Comparison of ENCODE assay signal across 21 cellular contexts in genomic region chr1:24967555-24967954, GRCh38. TPM values are rescaled to one million over a fixed set of nuclear protein-coding genes. Genes with fewer than 3 reads are reported as not detected.
DNase-seq lines count a peak whose midpoint lies in the region; FAIRE-seq and TF ChIP-seq lines count a peak whose summit lies in the region.
"Had no signal": no experiment of that assay in that cellular context is flagged by ENCODE, and none has a peak within 500 bp of the region (broad histone marks: within the 10 kb centered on the region; RNA-seq: fewer than 3 reads in every experiment).

No MANE protein-coding gene starts in this region.

- no peak for FAIRE-seq in RCC 7860 (lab: Jason Lieb, UNC)
- FAIRE-seq: A204.1 had no signal

- no peak for DNase-seq in activated T-cell treated with anti-CD3 and anti-CD28 coated beads, Interleukin-2, amount 50 U/mL, for 24 hours
- DNase-seq in activated T-cell treated with anti-CD3 and anti-CD28 coated beads for 4 hours (no peak), A673 (ENCODE audit: low spot score) (no peak), type B pancreatic cell (ENCODE audit: extremely low spot score, unreplicated experiment) (no peak), RCC 7860 (ENCODE audit: low spot score) (no peak)
- DNase-seq in activated CD4-positive, alpha-beta memory T cell treated with anti-CD3 and anti-CD28 coated beads for 36 hours = no peak
- DNase-seq: CD4-positive, alpha-beta memory T cell; GF-D8; H7; Karpas-422; NCI-H1436; NCI-H2029 treated with DMSO at 0.1 percent for 48 hours; NCI-H510A; NCI-H774; OCI-M1; SHP77 had no signal

- intact Hi-C loops in activated CD4-positive, alpha-beta memory T cell treated with anti-CD3 and anti-CD28 coated beads for 36 hours (cut with micrococcal nuclease) = loop anchor here (2.0 to 5.0 kb wide), 2 partner anchors 13 to 35 kb away; no protein-coding TSS in a partner anchor
- intact Hi-C loops in dendritic cell treated with granulocyte-macrophage colony-stimulating factor and Interleukin-4, amounts not matched to agents 40 ng/mL and 50 ng/mL, for 4 days (cut with micrococcal nuclease) = no loop called here
- intact Hi-C loops in A673 (cut with micrococcal nuclease; ENCODE audit: unreplicated experiment) = no loop called here

- no peaks in the 10 kb centered on the region for H3K36me3 ChIP-seq in A673 (ENCODE audit: insufficient read depth, low read length, poor library complexity, severe bottlenecking)
- H3K36me3 ChIP-seq: BLaER1 had no signal

- H3K4me3 Mint-ChIP-seq in activated T-cell treated with anti-CD3 and anti-CD28 coated beads, Interleukin-2, amount 50 U/mL, for 24 hours = peak overlapping the region; percentile 45
- H3K4me3 Mint-ChIP-seq in activated CD4-positive, alpha-beta memory T cell treated with anti-CD3 and anti-CD28 coated beads for 36 hours = no peak overlapping the region
- H3K4me3 Mint-ChIP-seq in activated naive CD8-positive, alpha-beta T cell = no peak overlapping the region
- no peak overlapping the region for H3K4me3 Mint-ChIP-seq in dendritic cell treated with granulocyte-macrophage colony-stimulating factor and Interleukin-4, amounts not matched to agents 40 ng/mL and 50 ng/mL, for 4 days
- no peak overlapping the region for H3K4me3 Mint-ChIP-seq in type B pancreatic cell
- H3K4me3 Mint-ChIP-seq: CD4-positive, alpha-beta memory T cell had no signal

- CTCF ChIA-PET in activated CD4-positive, alpha-beta memory T cell treated with anti-CD3 and anti-CD28 coated beads for 36 hours (lab: Charles Lee) = interaction anchor here (0.7 to 9.2 kb wide), 6 partner anchors 9 to 69 kb away, joined by 3 to 137 read pairs (median 5); partner anchors contain the start of gene RUNX3
- CTCF ChIA-PET in A673 (lab: Charles Lee) = no interaction called here

- H3K27me3 Mint-ChIP-seq in activated T-cell treated with anti-CD3 and anti-CD28 coated beads, Interleukin-2, amount 50 U/mL, for 24 hours = no peaks in the 10 kb centered on the region
- H3K27me3 Mint-ChIP-seq in activated CD4-positive, alpha-beta memory T cell treated with anti-CD3 and anti-CD28 coated beads for 36 hours = no peaks in the 10 kb centered on the region
- H3K27me3 Mint-ChIP-seq in activated naive CD8-positive, alpha-beta T cell = no peaks in the 10 kb centered on the region
- peaks cover 24% of the 10 kb centered on the region for H3K27me3 Mint-ChIP-seq in dendritic cell treated with granulocyte-macrophage colony-stimulating factor and Interleukin-4, amounts not matched to agents 40 ng/mL and 50 ng/mL, for 4 days
- peaks cover 12% of the 10 kb centered on the region for H3K27me3 Mint-ChIP-seq in type B pancreatic cell

- H3K4me1 ChIP-seq in A673 (ENCODE audit: insufficient read depth, low read length, poor library complexity, severe bottlenecking) = peaks cover 19% of the 10 kb centered on the region

- H3K4me1 Mint-ChIP-seq in activated T-cell treated with anti-CD3 and anti-CD28 coated beads, Interleukin-2, amount 50 U/mL, for 24 hours (ENCODE audit: low read depth) = peaks cover 86% of the 10 kb centered on the region
- H3K4me1 Mint-ChIP-seq in activated CD4-positive, alpha-beta memory T cell treated with anti-CD3 and anti-CD28 coated beads for 36 hours (ENCODE audit: low read depth) = peaks cover 77% of the 10 kb centered on the region
- H3K4me1 Mint-ChIP-seq in activated naive CD8-positive, alpha-beta T cell (ENCODE audit: low read depth) = peaks cover 81% of the 10 kb centered on the region
- H3K4me1 Mint-ChIP-seq in dendritic cell treated with granulocyte-macrophage colony-stimulating factor and Interleukin-4, amounts not matched to agents 40 ng/mL and 50 ng/mL, for 4 days (ENCODE audit: low read depth) = peaks cover 82% of the 10 kb centered on the region
- peaks cover 16% of the 10 kb centered on the region for H3K4me1 Mint-ChIP-seq in type B pancreatic cell (ENCODE audit: unreplicated experiment)

- no peak overlapping the region for H3K4me3 ChIP-seq in A673 (ENCODE audit: low read depth, low read length, poor library complexity, severe bottlenecking)
- H3K4me3 ChIP-seq: BLaER1 had no signal

- POLR2A ChIA-PET in activated CD4-positive, alpha-beta memory T cell treated with anti-CD3 and anti-CD28 coated beads for 36 hours (lab: Charles Lee) = interaction anchor here (1.5 to 4.2 kb wide), 4 partner anchors 12 to 55 kb away, joined by 6 to 30 read pairs (median 20); partner anchors contain the start of gene RUNX3
- POLR2A ChIA-PET in A673 (lab: Charles Lee; ENCODE audit: low non-redundant PET) = no interaction called here

- H3K27ac ChIP-seq in A673 (ENCODE audit: low read depth, low read length, poor library complexity, severe bottlenecking) = no peak overlapping the region

- no peaks in the 10 kb centered on the region for H3K27me3 ChIP-seq in A673 (replicated peaks; ENCODE audit: insufficient read depth, low read depth, low read length, poor library complexity)
- H3K27me3 ChIP-seq: BLaER1 had no signal

- H3K27ac Mint-ChIP-seq in activated T-cell treated with anti-CD3 and anti-CD28 coated beads, Interleukin-2, amount 50 U/mL, for 24 hours = peak overlapping the region; percentile 97
- H3K27ac Mint-ChIP-seq in activated CD4-positive, alpha-beta memory T cell treated with anti-CD3 and anti-CD28 coated beads for 36 hours = peak overlapping the region; percentile 97
- peak overlapping the region; percentile 97 for H3K27ac Mint-ChIP-seq in activated naive CD8-positive, alpha-beta T cell
- H3K27ac Mint-ChIP-seq in dendritic cell treated with granulocyte-macrophage colony-stimulating factor and Interleukin-4, amounts not matched to agents 40 ng/mL and 50 ng/mL, for 4 days = peak overlapping the region; percentile 39
- H3K27ac Mint-ChIP-seq in type B pancreatic cell = no peak overlapping the region

- H3K9me3 Mint-ChIP-seq in activated T-cell treated with anti-CD3 and anti-CD28 coated beads, Interleukin-2, amount 50 U/mL, for 24 hours = no peaks in the 10 kb centered on the region
- H3K9me3 Mint-ChIP-seq in activated CD4-positive, alpha-beta memory T cell treated with anti-CD3 and anti-CD28 coated beads for 36 hours = no peaks in the 10 kb centered on the region
- no peaks in the 10 kb centered on the region for H3K9me3 Mint-ChIP-seq in activated naive CD8-positive, alpha-beta T cell (ENCODE audit: low read depth)
- no peaks in the 10 kb centered on the region for H3K9me3 Mint-ChIP-seq in dendritic cell treated with granulocyte-macrophage colony-stimulating factor and Interleukin-4, amounts not matched to agents 40 ng/mL and 50 ng/mL, for 4 days
- no peaks in the 10 kb centered on the region for H3K9me3 Mint-ChIP-seq in type B pancreatic cell
- H3K9me3 Mint-ChIP-seq: CD4-positive, alpha-beta memory T cell had no signal

- no peak for TF ChIP-seq CTCF in A673 (conservative IDR thresholded peaks at IDR 0.05; ENCODE audit: low read depth, low read length)
- no peak for TF ChIP-seq CTCF in type B pancreatic cell (conservative IDR thresholded peaks at IDR 0.05)

- no TSS peak for BruUV-seq in A673 (replicated peaks; lab: Mats Ljungman, UMichigan)

- H3K9me3 ChIP-seq in A673 (ENCODE audit: low read depth, low read length, poor library complexity, severe bottlenecking) = no peaks in the 10 kb centered on the region
- H3K9me3 ChIP-seq: BLaER1 had no signal

- peaks cover 23% of the 10 kb centered on the region for H3K36me3 Mint-ChIP-seq in activated T-cell treated with anti-CD3 and anti-CD28 coated beads, Interleukin-2, amount 50 U/mL, for 24 hours (ENCODE audit: low read depth)
- peaks cover 23% of the 10 kb centered on the region for H3K36me3 Mint-ChIP-seq in activated CD4-positive, alpha-beta memory T cell treated with anti-CD3 and anti-CD28 coated beads for 36 hours
- H3K36me3 Mint-ChIP-seq in activated naive CD8-positive, alpha-beta T cell = peaks cover 3% of the 10 kb centered on the region
- no peaks in the 10 kb centered on the region for H3K36me3 Mint-ChIP-seq in dendritic cell treated with granulocyte-macrophage colony-stimulating factor and Interleukin-4, amounts not matched to agents 40 ng/mL and 50 ng/mL, for 4 days (ENCODE audit: low read depth)
- no peaks in the 10 kb centered on the region for H3K36me3 Mint-ChIP-seq in type B pancreatic cell

RNA-seq across cellular contexts. Expression of gene RUNX3, which starts 37.5 kb away (rescaled TPM):
- total RNA-seq in activated CD4-positive, alpha-beta memory T cell treated with anti-CD3 and anti-CD28 coated beads for 36 hours = 100 to 1,000 TPM; 153 to 155 TPM
- total RNA-seq in A673 (2021) (8.6 and 10.2 TPM in 2 replicates), type B pancreatic cell (ENCODE audit: low replicate concordance) (0.41 TPM in 1 of 2 replicates, not detected in the other)
- total RNA-seq: MCF 10A had no signal

Comparison
In these comparisons a context has a peak if more than half of its experiments do, and no peak if none do; other contexts are left out.
1. RNA of gene RUNX3, which starts 37.5 kb away (total RNA-seq): 153 to 155 TPM in activated CD4-positive, alpha-beta memory T cell treated with anti-CD3 and anti-CD28 coated beads for 36 hours; 8.6 to 10.2 TPM in A673 and 0.41 TPM in type B pancreatic cell; every median in the first group is over 10 times any median in the second.